Comparison of ENCODE assay signal across 25 cellular contexts in the genomic region with DNA sequence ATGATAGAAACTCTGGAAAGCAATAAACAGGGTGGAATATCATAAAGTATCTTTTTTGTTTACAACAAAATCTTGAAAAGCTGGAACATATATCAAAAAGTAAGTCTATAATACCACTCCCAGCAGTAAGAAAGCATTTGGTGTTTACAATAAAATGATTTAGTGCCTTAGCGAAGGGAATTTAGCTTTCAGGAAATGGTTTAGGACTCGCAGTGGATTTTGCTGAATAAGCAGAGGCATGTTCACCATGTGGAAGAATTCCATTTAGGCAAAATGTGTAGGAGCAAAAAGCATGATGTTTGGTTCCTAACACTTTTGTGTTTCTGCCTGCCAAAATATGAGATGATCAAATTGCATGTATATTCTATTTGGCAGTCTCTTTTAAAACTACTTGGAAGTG.
"Had no signal": no experiment of that assay in that cellular context is flagged by ENCODE, and none has a peak within 500 bp of the region (broad histone marks: within the 10 kb centered on the region; RNA-seq: fewer than 3 reads in every experiment).

No MANE protein-coding gene starts in this region.

- H3K27ac Mint-ChIP-seq: naive thymus-derived CD4-positive, alpha-beta T cell; nephron progenitor cell; stimulated activated memory B cell treated with anti-CD40 and anti-IgM and Interleukin-4, amounts not matched to agents 10 μg/mL and 1 μg/mL and 100 μg/mL, for 72 hours had no signal

- H3K4me3 Mint-ChIP-seq: naive thymus-derived CD4-positive, alpha-beta T cell; nephron progenitor cell; stimulated activated memory B cell treated with anti-CD40 and anti-IgM and Interleukin-4, amounts not matched to agents 10 μg/mL and 1 μg/mL and 100 μg/mL, for 72 hours had no signal

- H3K4me3 ChIP-seq: dorsolateral prefrontal cortex, heart right ventricle, left lung, prostate gland, right atrium auricular region, sigmoid colon, spleen, testis, tibial artery, upper lobe of left lung had no signal

- DNase-seq: cerebellar nuclear complex; dorsolateral prefrontal cortex; effector CD4-positive, alpha-beta T cell; foreskin melanocyte; glutamatergic neuron; heart right ventricle; kidney; left lung; mesendoderm; midbrain; naive thymus-derived CD4-positive, alpha-beta T cell; nephron progenitor cell; nucleus accumbens; sigmoid colon; spleen; stimulated activated CD4-positive, alpha-beta T cell treated with anti-CD3 and anti-CD28 coated beads, Interleukin-4, amount 100 ng/mL, for 4 hours; stimulated activated naive CD8-positive, alpha-beta T cell treated with anti-CD3 and anti-CD28 coated beads, Interleukin-15, Interleukin-2, amounts not matched to agents 100 U/mL and 50 U/mL, for 24 hours; substantia nigra; testis; tibial artery; upper lobe of left lung had no signal

- ATAC-seq: esophagus mucosa; heart right ventricle; left lung; naive thymus-derived CD4-positive, alpha-beta T cell; stimulated activated memory B cell treated with anti-CD40 and anti-IgM and Interleukin-4, amounts not matched to agents 10 μg/mL and 1 μg/mL and 100 μg/mL, for 72 hours; stimulated activated naive CD8-positive, alpha-beta T cell treated with anti-CD3 and anti-CD28 coated beads, Interleukin-15, Interleukin-2, amounts not matched to agents 100 U/mL and 50 U/mL, for 24 hours had no signal

- H3K27me3 Mint-ChIP-seq: stimulated activated memory B cell treated with anti-CD40 and anti-IgM and Interleukin-4, amounts not matched to agents 10 μg/mL and 1 μg/mL and 100 μg/mL, for 72 hours had no signal
